In genomic region chr14:67674480-67675218, GRCh38 we compare ENCODE assay signal across 1 cellular context.
TF ChIP-seq lines count a peak whose summit lies in the region.

Gene VTI1B (minus strand): TSS chr14:67674632. CDS start chr14:67674489, 143 bp downstream.

TF ChIP-seq in HepG2, 621 proteins besides CTCF, POLR2A, EP300 and RAD21 (continued from another document and continues in another):
- TF ChIP-seq, protein P1, sequence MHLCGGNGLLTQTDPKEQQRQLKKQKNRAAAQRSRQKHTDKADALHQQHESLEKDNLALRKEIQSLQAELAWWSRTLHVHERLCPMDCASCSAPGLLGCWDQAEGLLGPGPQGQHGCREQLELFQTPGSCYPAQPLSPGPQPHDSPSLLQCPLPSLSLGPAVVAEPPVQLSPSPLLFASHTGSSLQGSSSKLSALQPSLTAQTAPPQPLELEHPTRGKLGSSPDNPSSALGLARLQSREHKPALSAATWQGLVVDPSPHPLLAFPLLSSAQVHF (CRISPR knock-in tag; IDR thresholded peaks at IDR 0.05) = 0 out of 2 replicates have a peak, but pooled peaks have one; percentile 32
- peak; percentile 45; the same call in 1 of the 2 replicates for TF ChIP-seq BORCS8-MEF2B (CRISPR knock-in tag; IDR thresholded peaks at IDR 0.05)
- peak in 1 of 2 experiments; percentile 44; a peak in 1 of 4 replicates for TF ChIP-seq KLF16 (CRISPR knock-in tag; IDR thresholded peaks at IDR 0.05)
- TF ChIP-seq DBP (CRISPR knock-in tag; IDR thresholded peaks at IDR 0.05; ENCODE audit: not compliant biosample characterization) = no peak
- TF ChIP-seq NFAT5 (CRISPR knock-in tag; IDR thresholded peaks at IDR 0.05) = peak; percentile 44; the same call in 1 of the 2 replicates
- peak; percentile 62; the same call in 1 of the 2 replicates for TF ChIP-seq ZNF619 (CRISPR knock-in tag; IDR thresholded peaks at IDR 0.05)
- no peak for TF ChIP-seq TCF7L2 (IDR thresholded peaks at IDR 0.05; ENCODE audit: low read depth, low read length)
- peak; percentile 66; the same call in 1 of the 2 replicates for TF ChIP-seq ZNF790 (CRISPR knock-in tag; IDR thresholded peaks at IDR 0.05; ENCODE audit: borderline replicate concordance)
- no peak for TF ChIP-seq ZNF331 (CRISPR knock-in tag; IDR thresholded peaks at IDR 0.05)
- TF ChIP-seq ZFYVE20 (CRISPR knock-in tag; IDR thresholded peaks at IDR 0.05; ENCODE audit: borderline replicate concordance, low read depth) = no peak
- no peak for TF ChIP-seq NFYC (CRISPR knock-in tag; IDR thresholded peaks at IDR 0.05)
- no peak for TF ChIP-seq MLLT10 (CRISPR knock-in tag; IDR thresholded peaks at IDR 0.05)
- TF ChIP-seq, protein P2, sequence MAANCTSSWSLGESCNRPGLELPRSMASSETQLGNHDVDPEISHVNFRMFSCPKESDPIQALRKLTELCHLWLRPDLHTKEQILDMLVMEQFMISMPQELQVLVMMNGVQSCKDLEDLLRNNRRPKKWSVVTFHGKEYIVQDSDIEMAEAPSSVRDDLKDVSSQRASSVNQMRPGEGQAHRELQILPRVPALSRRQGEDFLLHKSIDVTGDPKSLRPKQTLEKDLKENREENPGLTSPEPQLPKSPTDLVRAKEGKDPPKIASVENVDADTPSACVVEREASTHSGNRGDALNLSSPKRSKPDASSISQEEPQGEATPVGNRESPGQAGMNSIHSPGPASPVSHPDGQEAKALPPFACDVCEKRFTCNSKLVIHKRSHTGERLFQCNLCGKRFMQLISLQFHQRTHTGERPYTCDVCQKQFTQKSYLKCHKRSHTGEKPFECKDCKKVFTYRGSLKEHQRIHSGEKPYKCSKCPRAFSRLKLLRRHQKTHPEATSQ (CRISPR knock-in tag; IDR thresholded peaks at IDR 0.05; ENCODE audit: borderline replicate concordance) = no peak; the same call in 1 of the 2 replicates
- TF ChIP-seq FOSL2 (CRISPR knock-in tag; IDR thresholded peaks at IDR 0.05) = no peak
- 0 out of 2 replicates have a peak, but pooled peaks have one; percentile 38 for TF ChIP-seq MIER3 (CRISPR knock-in tag; IDR thresholded peaks at IDR 0.05; ENCODE audit: borderline replicate concordance)
- TF ChIP-seq ZNF773 (CRISPR knock-in tag; IDR thresholded peaks at IDR 0.05; ENCODE audit: borderline replicate concordance) = no peak
- no peak for TF ChIP-seq DPF2 (CRISPR knock-in tag; IDR thresholded peaks at IDR 0.05; ENCODE audit: borderline replicate concordance, low read depth)
- no peak for TF ChIP-seq NFE2L2 (IDR thresholded peaks at IDR 0.05; ENCODE audit: low read length)
- TF ChIP-seq ZNF441 (CRISPR knock-in tag; IDR thresholded peaks at IDR 0.05; ENCODE audit: borderline replicate concordance) = peak; percentile 67; the same call in 1 of the 2 replicates
- no peak for TF ChIP-seq HMGA1 (CRISPR knock-in tag; conservative IDR thresholded peaks at IDR 0.05)
- no peak for TF ChIP-seq FOSL1 (CRISPR knock-in tag; IDR thresholded peaks at IDR 0.05; ENCODE audit: borderline replicate concordance)
- TF ChIP-seq SP2 (CRISPR knock-in tag; IDR thresholded peaks at IDR 0.05) = peak; percentile 61
- no peak for TF ChIP-seq ZBTB2 (CRISPR knock-in tag; IDR thresholded peaks at IDR 0.05; ENCODE audit: low read depth)
- TF ChIP-seq, protein P3, sequence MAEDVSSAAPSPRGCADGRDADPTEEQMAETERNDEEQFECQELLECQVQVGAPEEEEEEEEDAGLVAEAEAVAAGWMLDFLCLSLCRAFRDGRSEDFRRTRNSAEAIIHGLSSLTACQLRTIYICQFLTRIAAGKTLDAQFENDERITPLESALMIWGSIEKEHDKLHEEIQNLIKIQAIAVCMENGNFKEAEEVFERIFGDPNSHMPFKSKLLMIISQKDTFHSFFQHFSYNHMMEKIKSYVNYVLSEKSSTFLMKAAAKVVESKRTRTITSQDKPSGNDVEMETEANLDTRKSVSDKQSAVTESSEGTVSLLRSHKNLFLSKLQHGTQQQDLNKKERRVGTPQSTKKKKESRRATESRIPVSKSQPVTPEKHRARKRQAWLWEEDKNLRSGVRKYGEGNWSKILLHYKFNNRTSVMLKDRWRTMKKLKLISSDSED (CRISPR knock-in tag; IDR thresholded peaks at IDR 0.05) = no peak
- TF ChIP-seq, protein P4, sequence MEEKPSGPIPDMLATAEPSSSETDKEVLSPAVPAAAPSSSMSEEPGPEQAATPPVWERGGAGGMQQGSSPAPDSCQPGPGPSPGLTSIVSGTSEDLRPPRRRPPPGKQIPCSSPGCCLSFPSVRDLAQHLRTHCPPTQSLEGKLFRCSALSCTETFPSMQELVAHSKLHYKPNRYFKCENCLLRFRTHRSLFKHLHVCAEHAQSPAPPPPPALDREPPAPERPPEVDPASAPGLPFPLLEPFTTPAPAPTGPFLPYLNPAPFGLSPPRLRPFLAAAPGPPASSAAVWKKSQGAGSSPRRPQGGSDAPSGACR (CRISPR knock-in tag; IDR thresholded peaks at IDR 0.05) = peak; percentile 90
- no peak for TF ChIP-seq TEAD2 (CRISPR knock-in tag; IDR thresholded peaks at IDR 0.05)
- TF ChIP-seq, protein P5, sequence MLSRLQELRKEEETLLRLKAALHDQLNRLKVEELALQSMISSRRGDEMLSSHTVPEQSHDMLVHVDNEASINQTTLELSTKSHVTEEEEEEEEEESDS (CRISPR knock-in tag; IDR thresholded peaks at IDR 0.05; ENCODE audit: borderline replicate concordance) = no peak
- no peak for TF ChIP-seq EED (CRISPR knock-in tag; IDR thresholded peaks at IDR 0.05)
- peak; percentile 2; the same call in 1 of the 2 replicates for TF ChIP-seq ZNF749 (CRISPR knock-in tag; IDR thresholded peaks at IDR 0.05; ENCODE audit: borderline replicate concordance)
- TF ChIP-seq ZBTB14 (CRISPR knock-in tag; IDR thresholded peaks at IDR 0.05) = peak; percentile 78
- TF ChIP-seq RBM39 (IDR thresholded peaks at IDR 0.05; ENCODE audit: low read depth, low read length, poor library complexity, severe bottlenecking) = no peak
- TF ChIP-seq ZHX2 (IDR thresholded peaks at IDR 0.05; ENCODE audit: low read depth) = no peak; the same call in none of the 2 replicates
- no peak for TF ChIP-seq ZHX2 (CRISPR knock-in tag; IDR thresholded peaks at IDR 0.05; ENCODE audit: borderline replicate concordance)
- no peak for TF ChIP-seq KDM5B (CRISPR knock-in tag; IDR thresholded peaks at IDR 0.05; ENCODE audit: borderline replicate concordance)
- TF ChIP-seq ZNF614 (CRISPR knock-in tag; IDR thresholded peaks at IDR 0.05; ENCODE audit: borderline replicate concordance) = no peak
- TF ChIP-seq, protein P6, sequence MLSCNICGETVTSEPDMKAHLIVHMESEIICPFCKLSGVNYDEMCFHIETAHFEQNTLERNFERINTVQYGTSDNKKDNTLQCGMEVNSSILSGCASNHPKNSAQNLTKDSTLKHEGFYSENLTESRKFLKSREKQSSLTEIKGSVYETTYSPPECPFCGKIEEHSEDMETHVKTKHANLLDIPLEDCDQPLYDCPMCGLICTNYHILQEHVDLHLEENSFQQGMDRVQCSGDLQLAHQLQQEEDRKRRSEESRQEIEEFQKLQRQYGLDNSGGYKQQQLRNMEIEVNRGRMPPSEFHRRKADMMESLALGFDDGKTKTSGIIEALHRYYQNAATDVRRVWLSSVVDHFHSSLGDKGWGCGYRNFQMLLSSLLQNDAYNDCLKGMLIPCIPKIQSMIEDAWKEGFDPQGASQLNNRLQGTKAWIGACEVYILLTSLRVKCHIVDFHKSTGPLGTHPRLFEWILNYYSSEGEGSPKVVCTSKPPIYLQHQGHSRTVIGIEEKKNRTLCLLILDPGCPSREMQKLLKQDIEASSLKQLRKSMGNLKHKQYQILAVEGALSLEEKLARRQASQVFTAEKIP (CRISPR knock-in tag; IDR thresholded peaks at IDR 0.05; ENCODE audit: borderline replicate concordance) = no peak
